Comparison of ENCODE assay signal across 8 cellular contexts in the genomic region with DNA sequence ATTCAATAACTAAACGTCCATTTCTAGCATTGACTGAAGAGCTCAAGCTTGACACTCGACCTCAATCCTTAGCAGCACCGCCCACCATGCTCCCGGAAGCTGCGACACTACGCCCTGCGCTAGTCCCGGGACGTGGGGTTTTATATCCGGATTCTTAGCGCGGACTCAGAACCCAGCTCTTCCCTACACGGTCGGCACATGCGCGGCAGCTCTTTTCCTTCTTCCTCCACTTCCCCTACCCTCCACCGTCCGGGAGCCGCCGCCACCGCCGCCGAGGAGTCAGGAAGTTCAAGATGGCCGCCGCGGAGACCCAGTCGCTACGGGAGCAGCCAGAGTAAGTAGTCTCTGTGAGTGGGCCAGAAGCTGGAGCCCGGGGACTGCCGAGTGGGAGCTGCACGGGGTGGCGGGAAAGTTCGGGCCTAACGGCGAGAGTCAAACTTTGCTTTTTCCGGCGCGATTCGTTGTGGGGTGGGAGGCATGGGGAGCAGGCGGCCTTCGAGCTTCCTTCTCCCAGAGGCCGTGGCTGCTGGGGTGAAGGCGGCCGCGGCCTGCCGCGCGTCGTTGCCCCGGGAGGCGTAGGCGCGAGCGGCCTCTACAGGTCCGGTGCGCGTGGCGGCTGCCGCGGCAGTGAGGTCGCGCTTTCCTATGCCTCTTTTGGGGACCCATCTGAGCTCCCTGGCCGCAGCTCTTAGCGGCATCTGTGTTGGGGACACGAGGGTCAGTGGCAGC. TPM values are rescaled to one million over a fixed set of nuclear protein-coding genes. Genes with fewer than 3 reads are reported as not detected.
DNase-seq lines count a peak whose midpoint lies in the region; ATAC-seq and TF ChIP-seq lines count a peak whose summit lies in the region.

No MANE protein-coding gene starts in this region.

- H3K4me1 ChIP-seq in vagina, result peaks cover 79% of the 10 kb centered on the region

- H3K27me3 ChIP-seq in vagina, result no peaks in the 10 kb centered on the region

- intact Hi-C loops in vagina (cut with DNase I), result no loop called here

- peak; percentile 39 for TF ChIP-seq CTCF in astrocyte of the cerebellum (IDR thresholded peaks at IDR 0.05; ENCODE audit: low read depth, low read length, missing control alignments)
- TF ChIP-seq CTCF in vagina (IDR thresholded peaks at IDR 0.05), result peak in 1 of 3 experiments; percentile 22

- peak overlapping the region; percentile 89 for H3K4me3 ChIP-seq in astrocyte of the cerebellum (ENCODE audit: low read depth, low read length)
- H3K4me3 ChIP-seq in vagina, result peak overlapping the region; percentile 78 to 96

- peak in 1 of 2 donors; percentile 65 for TF ChIP-seq POLR2A in vagina (IDR thresholded peaks at IDR 0.05)

- DNase-seq in NCI-H187 treated with DMSO at 0.1 percent for 48 hours (lab: John Stamatoyannopoulos, UW) (peak; percentile 88), T-helper 9 cell (peak; percentile 70), astrocyte of the cerebellum (ENCODE audit: low read depth) (peak; percentile 91), hepatic stellate cell (ENCODE audit: low spot score) (peak; percentile 90), putamen (ENCODE audit: low spot score) (peak; percentile 98), vagina (ENCODE audit: extremely low spot score in 2 of 2) (peak in 1 of 2 donors; percentile 97)

- H3K9me3 ChIP-seq in vagina, result no peaks in the 10 kb centered on the region

- H3K36me3 ChIP-seq in vagina, result no peaks in the 10 kb centered on the region

- peak overlapping the region; percentile 97 for H3K27ac ChIP-seq in vagina

- ATAC-seq in GM18499 (IDR thresholded peaks at IDR 0.05; ENCODE audit: insufficient read depth, unreplicated experiment) (peak; percentile 39), HG02970 (IDR thresholded peaks at IDR 0.05; ENCODE audit: low FRiP score, unreplicated experiment) (peak; percentile 44)

- in situ Hi-C loops in astrocyte of the cerebellum (cut with HindIII; ENCODE audit: low sequenced_read_pairs), result no loop called here

RNA-seq across cellular contexts. Expression of gene FAM217A, which starts 57.6 kb away (rescaled TPM):
- total RNA-seq in vagina, result not detected
